ENCODE assay signal across 14 cellular contexts in genomic region chr5:55540525-55540924, GRCh38. TPM values are rescaled to one million over a fixed set of nuclear protein-coding genes. Genes with fewer than 3 reads are reported as not detected.
DNase-seq lines count a peak whose midpoint lies in the region; ATAC-seq and TF ChIP-seq lines count a peak whose summit lies in the region.
"Had no signal": no experiment of that assay in that cellular context is flagged by ENCODE, and none has a peak within 500 bp of the region (broad histone marks: within the 10 kb centered on the region; RNA-seq: fewer than 3 reads in every experiment).

No MANE protein-coding gene starts in this region.

- H2AFZ ChIP-seq in GM23338: no peak overlapping the region

- no peaks in the 10 kb centered on the region for H3K9me3 Mint-ChIP-seq in activated T-cell treated with anti-CD3 and anti-CD28 coated beads, Interleukin-2, amount 50 U/mL, for 4 hours
- no peaks in the 10 kb centered on the region for H3K9me3 Mint-ChIP-seq in GM23338
- no peaks in the 10 kb centered on the region for H3K9me3 Mint-ChIP-seq in T-cell

- no peak for ATAC-seq in activated T-cell treated with anti-CD3 and anti-CD28 coated beads, Interleukin-2, amount 50 U/mL, for 4 hours
- ATAC-seq in GM23338 (no peak), T-cell (replicated peaks in 1 of 4) (no peak), gastrocnemius medialis (no peak)

- no peaks in the 10 kb centered on the region for H3K79me2 ChIP-seq in GM23338 (replicated peaks; ENCODE audit: insufficient read depth)

- 44% methylated on average over 2 of the region's 2 CpGs for WGBS in suprapubic skin

- intact Hi-C loops in gastrocnemius medialis (cut with DNase I; ENCODE audit: low total_unique reads): no loop called here

- H3K9me2 ChIP-seq in GM23338 (ENCODE audit: insufficient read depth): no peaks in the 10 kb centered on the region

- no peak overlapping the region for H3K27ac ChIP-seq in GM23338 (ENCODE audit: low read depth)
- H3K27ac ChIP-seq in gastrocnemius medialis: peak overlapping the region in 1 of 4 donors; percentile 8
- H3K27ac ChIP-seq in suprapubic skin: no peak overlapping the region
- H3K27ac ChIP-seq: vagina had no signal

- peak overlapping the region; percentile 73; the same call in 1 of the 2 replicates for H3K27ac Mint-ChIP-seq in GM23338
- H3K27ac Mint-ChIP-seq in T-cell: peak overlapping the region; percentile 84 to 89

- H3K27me3 ChIP-seq in GM23338 (ENCODE audit: insufficient read depth) (no peaks in the 10 kb centered on the region), gastrocnemius medialis (no peaks in the 10 kb centered on the region), suprapubic skin (no peaks in the 10 kb centered on the region)
- H3K27me3 ChIP-seq: vagina had no signal

- in situ Hi-C loops in gastrocnemius medialis (cut with MboI; ENCODE audit: low sequenced_read_pairs in 4 of 4): no loop called here

- POLR2A ChIA-PET in T-cell (lab: Charles Lee): no interaction called here

- no peak for DNase-seq in activated T-cell treated with anti-CD3 and anti-CD28 coated beads, Interleukin-2, amount 50 U/mL, for 4 hours
- no peak for DNase-seq in activated T-cell treated with anti-CD3 and anti-CD28 coated beads, Interleukin-2, amount 50 U/mL, for 48 hours
- DNase-seq in GM23338 (ENCODE audit: low spot score): no peak
- no peak for DNase-seq in T-cell
- DNase-seq in myocyte (ENCODE audit: low read depth): peak; percentile 13
- DNase-seq in gastrocnemius medialis: no peak
- DNase-seq in suprapubic skin (ENCODE audit: low spot score in 2 of 2): no peak
- DNase-seq in pons (ENCODE audit: low spot score): no peak
- DNase-seq: DMS53; islet precursor cell; NCI-H1436 treated with DMSO at 0.1 percent for 48 hours; Right ventricle myocardium superior; stimulated activated CD4-positive, alpha-beta T cell treated with anti-CD3 and anti-CD28 coated beads, Interleukin-1b, Interleukin-23, amount 100 ng/mL, for 48 hours had no signal

- H3F3A ChIP-seq in GM23338 (replicated peaks; ENCODE audit: low read depth): 0 out of 2 replicates have a peak, but pooled peaks cover 3% of the 10 kb centered on the region

- H3K4me3 ChIP-seq in GM23338 (no peak overlapping the region), gastrocnemius medialis (no peak overlapping the region), suprapubic skin (no peak overlapping the region)
- H3K4me3 ChIP-seq: vagina had no signal

- no peaks in the 10 kb centered on the region for H4K20me1 ChIP-seq in GM23338 (replicated peaks; ENCODE audit: insufficient read depth)

- H3K4me1 Mint-ChIP-seq in activated T-cell treated with anti-CD3 and anti-CD28 coated beads, Interleukin-2, amount 50 U/mL, for 4 hours (ENCODE audit: low read depth): peaks cover 34% of the 10 kb centered on the region
- peaks cover 30% of the 10 kb centered on the region for H3K4me1 Mint-ChIP-seq in GM23338
- H3K4me1 Mint-ChIP-seq in T-cell: peaks cover 36 to 41% (median 37%) of the 10 kb centered on the region in 3 donors

- TF ChIP-seq CTCF in GM23338 (conservative IDR thresholded peaks at IDR 0.05; ENCODE audit: low read depth in 2 of 2) (no peak), gastrocnemius medialis (IDR thresholded peaks at IDR 0.05 in 4 of 5, conservative IDR thresholded peaks at IDR 0.05 in 1 of 5) (no peak), suprapubic skin (IDR thresholded peaks at IDR 0.05) (no peak)

- no peaks in the 10 kb centered on the region for H3K36me3 ChIP-seq in GM23338 (ENCODE audit: insufficient read depth)
- H3K36me3 ChIP-seq in gastrocnemius medialis: no peaks in the 10 kb centered on the region
- no peaks in the 10 kb centered on the region for H3K36me3 ChIP-seq in suprapubic skin
- H3K36me3 ChIP-seq: vagina had no signal

- CTCF ChIA-PET in T-cell (lab: Charles Lee): interaction anchor here in 1 of 2 donors (0.6 kb wide), 1 partner anchor 8 kb away, joined by 4 read pairs; no protein-coding TSS in a partner anchor

- H3K9me3 ChIP-seq in gastrocnemius medialis (no peaks in the 10 kb centered on the region), suprapubic skin (no peaks in the 10 kb centered on the region)
- H3K9me3 ChIP-seq: vagina had no signal

- no peaks in the 10 kb centered on the region for H3K27me3 Mint-ChIP-seq in activated T-cell treated with anti-CD3 and anti-CD28 coated beads, Interleukin-2, amount 50 U/mL, for 4 hours (ENCODE audit: low read depth)
- H3K27me3 Mint-ChIP-seq in GM23338 (ENCODE audit: insufficient read depth, low read depth, poor library complexity): peaks cover 4% of the 10 kb centered on the region
- H3K27me3 Mint-ChIP-seq in T-cell: no peaks in the 10 kb centered on the region

- H3K36me3 Mint-ChIP-seq in activated T-cell treated with anti-CD3 and anti-CD28 coated beads, Interleukin-2, amount 50 U/mL, for 4 hours (ENCODE audit: insufficient read depth): no peaks in the 10 kb centered on the region
- H3K36me3 Mint-ChIP-seq in GM23338 (ENCODE audit: low read depth) (no peaks in the 10 kb centered on the region; the same call in 2 of the 3 replicates), T-cell (no peaks in the 10 kb centered on the region)

- TF ChIP-seq POLR2A in gastrocnemius medialis (IDR thresholded peaks at IDR 0.05): no peak
- TF ChIP-seq POLR2A in suprapubic skin (IDR thresholded peaks at IDR 0.05): no peak

- TF ChIP-seq EP300 in suprapubic skin (IDR thresholded peaks at IDR 0.05): no peak

- H3K4me2 ChIP-seq in GM23338: peak overlapping the region; percentile 13; the same call in 1 of the 2 replicates

- H3K4me1 ChIP-seq in GM23338 (ENCODE audit: insufficient read depth): peaks cover 54% of the 10 kb centered on the region
- peaks cover 0 to 17% of the 10 kb centered on the region in 2 donors for H3K4me1 ChIP-seq in gastrocnemius medialis
- peaks cover 5% of the 10 kb centered on the region for H3K4me1 ChIP-seq in suprapubic skin

- peak overlapping the region; percentile 20 for H3K4me3 Mint-ChIP-seq in activated T-cell treated with anti-CD3 and anti-CD28 coated beads, Interleukin-2, amount 50 U/mL, for 4 hours
- H3K4me3 Mint-ChIP-seq in GM23338 (no peak overlapping the region), T-cell (peak overlapping the region in 1 of 3 donors; percentile 32)

TF ChIP-seq in GM23338, 12 proteins besides CTCF, POLR2A, EP300 and RAD21:
- TF ChIP-seq REST (IDR thresholded peaks at IDR 0.05; ENCODE audit: unreplicated experiment) (no peak), EZH2 (IDR thresholded peaks at IDR 0.05; ENCODE audit: low read depth, unreplicated experiment) (no peak), EZH2phosphoT487 (IDR thresholded peaks at IDR 0.05; ENCODE audit: unreplicated experiment) (no peak), POLR2AphosphoS5 (IDR thresholded peaks at IDR 0.05; ENCODE audit: low read depth) (no peak), ZNF331 (CRISPR knock-in tag; IDR thresholded peaks at IDR 0.05; ENCODE audit: low read depth) (no peak)
TF ChIP-seq in GM23338: peak in this region for 0.

RNA-seq across cellular contexts. Expression of gene PLPP1, which starts 5.8 kb away (rescaled TPM):
- total RNA-seq in activated T-cell treated with anti-CD3 and anti-CD28 coated beads, Interleukin-2, amount 50 U/mL, for 4 hours: 10 to 100 TPM in 2 of 3 donors, 1 to 10 TPM in 1; 9.3 to 17.1 (median 14.6) TPM
- total RNA-seq in GM23338 (2014; rRNA removed; shearing (Covaris generic)): 92.0 and 97.1 TPM in 2 replicates
- polyA plus RNA-seq in GM23338 (2016; fragmentation: Nextera tagmentation; extraction: Ambion mirVana): 39.1 and 42.1 TPM in 2 replicates
- total RNA-seq in T-cell: 10 to 100 TPM in 2 of 5 donors, 1 to 10 TPM in 3; 7.2 to 15.5 (median 8.6) TPM
- 94.7 and 154 TPM in 2 replicates for total RNA-seq in myocyte
- 70.4 TPM for polyA plus RNA-seq in myocyte (2012)
- 100 to 1,000 TPM in 1 of 4 donors, 10 to 100 TPM in 3; 79.8 to 147 (median 91.5) TPM for total RNA-seq in gastrocnemius medialis
- 10 to 100 TPM; 57.8 to 81.6 (median 69.1) TPM for total RNA-seq in suprapubic skin
